ENCODE assay signal across 20 cellular contexts in the genomic region with DNA sequence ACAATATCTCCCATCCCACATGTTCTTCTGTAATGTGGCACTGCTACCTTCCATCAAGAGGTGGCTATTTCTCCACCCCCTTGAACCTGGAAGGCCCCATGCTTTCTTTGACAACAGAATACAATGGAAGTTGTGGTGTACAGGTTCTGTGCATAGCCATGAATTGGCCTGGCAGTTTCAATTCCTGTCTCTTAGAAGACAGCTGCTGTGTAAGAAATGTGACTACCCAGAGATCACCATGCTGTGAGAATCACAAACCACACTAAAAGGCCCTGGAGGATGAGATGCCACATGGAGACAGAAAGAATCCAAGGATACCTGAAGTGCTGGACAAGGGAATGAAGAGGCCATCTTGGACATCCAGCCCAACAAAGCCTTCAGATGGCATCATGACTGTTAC. TPM values are rescaled to one million over a fixed set of nuclear protein-coding genes. Genes with fewer than 3 reads are reported as not detected.
DNase-seq lines count a peak whose midpoint lies in the region; ATAC-seq and TF ChIP-seq lines count a peak whose summit lies in the region.
"Had no signal": no experiment of that assay in that cellular context is flagged by ENCODE, and none has a peak within 500 bp of the region (broad histone marks: within the 10 kb centered on the region; RNA-seq: fewer than 3 reads in every experiment).

No MANE protein-coding gene starts in this region.

- peaks cover 5% of the 10 kb centered on the region for H3K27me3 Mint-ChIP-seq in CD4-positive, alpha-beta T cell
- H3K27me3 Mint-ChIP-seq: activated naive CD8-positive, alpha-beta T cell treated with anti-CD3 and anti-CD28 coated beads for 36 hours; type B pancreatic cell had no signal

- peak; percentile 56 for ATAC-seq in GM18907 (IDR thresholded peaks at IDR 0.05; ENCODE audit: unreplicated experiment)
- peak; percentile 41 for ATAC-seq in HG02571 (IDR thresholded peaks at IDR 0.05; ENCODE audit: unreplicated experiment)
- peak; percentile 52 for ATAC-seq in HG03378 (IDR thresholded peaks at IDR 0.05; ENCODE audit: unreplicated experiment)
- ATAC-seq in CD4-positive, alpha-beta T cell (ENCODE audit: poor library complexity), result no peak
- ATAC-seq in left lobe of liver, result no peak

- no peaks in the 10 kb centered on the region for H3K9me3 ChIP-seq in CD4-positive, alpha-beta T cell (ENCODE audit: control insufficient read depth, low read length)

- H3K27me3 ChIP-seq in CD4-positive, alpha-beta T cell (ENCODE audit: control insufficient read depth, insufficient read depth, low read length), result no peaks in the 10 kb centered on the region

- intact Hi-C loops in CD4-positive, alpha-beta T cell (cut with DNase I, micrococcal nuclease), result no loop called here

- no peak overlapping the region for H3K4me3 Mint-ChIP-seq in CD4-positive, alpha-beta T cell
- H3K4me3 Mint-ChIP-seq: activated naive CD8-positive, alpha-beta T cell treated with anti-CD3 and anti-CD28 coated beads for 36 hours; HFFc6; nephron progenitor cell; T-helper 1 cell treated with Interleukin-12 subunit alpha and Interleukin-12 subunit beta and Interleukin-4 antibody, amounts not matched to agents 30 μg/mL and 1 μg/mL, for 36 hours; type B pancreatic cell had no signal

- no peaks in the 10 kb centered on the region for H3K4me1 Mint-ChIP-seq in CD4-positive, alpha-beta T cell (ENCODE audit: low read depth)
- H3K4me1 Mint-ChIP-seq: nephron progenitor cell had no signal

- TF ChIP-seq CTCF in CD4-positive, alpha-beta T cell (IDR thresholded peaks at IDR 0.05), result no peak

- H3K36me3 Mint-ChIP-seq in CD4-positive, alpha-beta T cell (ENCODE audit: low read depth), result no peaks in the 10 kb centered on the region
- H3K36me3 Mint-ChIP-seq: activated naive CD8-positive, alpha-beta T cell treated with anti-CD3 and anti-CD28 coated beads for 36 hours; type B pancreatic cell had no signal

- POLR2A ChIA-PET in CD4-positive, alpha-beta T cell (lab: Charles Lee), result no interaction called here

- CTCF ChIA-PET in CD4-positive, alpha-beta T cell (lab: Charles Lee), result no interaction called here

- DNase-seq in myocyte (ENCODE audit: low read depth) (peak; percentile 19), NCI-H774 (lab: John Stamatoyannopoulos, UW) (no peak), activated gamma-delta T cell treated with Interleukin-2 at 50 U/mL for 16 hours (no peak), left lobe of liver (ENCODE audit: low spot score) (no peak)
- no peak for DNase-seq in CD4-positive, alpha-beta T cell
- DNase-seq: activated CD4-positive, alpha-beta T cell treated with anti-CD3 and anti-CD28 coated beads for 4 hours; activated naive CD8-positive, alpha-beta T cell treated with anti-CD3 and anti-CD28 coated beads for 36 hours; activated T-cell treated with anti-CD3 and anti-CD28 coated beads for 4 hours; C1 segment of cervical spinal cord; HFFc6; KBM-7; NCI-H187; NCI-H526; nephron progenitor cell; retina had no signal

- H3K9me3 Mint-ChIP-seq in CD4-positive, alpha-beta T cell, result no peaks in the 10 kb centered on the region
- H3K9me3 Mint-ChIP-seq: activated naive CD8-positive, alpha-beta T cell treated with anti-CD3 and anti-CD28 coated beads for 36 hours; HFFc6; nephron progenitor cell; T-helper 1 cell treated with Interleukin-12 subunit alpha and Interleukin-12 subunit beta and Interleukin-4 antibody, amounts not matched to agents 30 μg/mL and 1 μg/mL, for 36 hours had no signal

- no peak overlapping the region for H3K27ac Mint-ChIP-seq in CD4-positive, alpha-beta T cell
- H3K27ac Mint-ChIP-seq: activated naive CD8-positive, alpha-beta T cell treated with anti-CD3 and anti-CD28 coated beads for 36 hours; HFFc6; nephron progenitor cell; T-helper 1 cell treated with Interleukin-12 subunit alpha and Interleukin-12 subunit beta and Interleukin-4 antibody, amounts not matched to agents 30 μg/mL and 1 μg/mL, for 36 hours; type B pancreatic cell had no signal

- no peak overlapping the region for H3K27ac ChIP-seq in CD4-positive, alpha-beta T cell (ENCODE audit: low read depth, low read length)

RNA-seq across cellular contexts. Expression of gene EHBP1, which starts 47.8 kb away (rescaled TPM):
- 27.6 and 30.0 TPM in 2 replicates for total RNA-seq in myocyte
- polyA plus RNA-seq in myocyte (2012), result 20.1 TPM
- 10 to 100 TPM; 21.4 to 22.3 TPM for total RNA-seq in CD4-positive, alpha-beta T cell
- 50.0 TPM for total RNA-seq in left lobe of liver

Comparison
In these comparisons a context has a peak if more than half of its experiments do, and no peak if none do; other contexts are left out.
1. ATAC-seq: peak in GM18907 (single experiment), HG02571 (single experiment) and HG03378 (single experiment); none in CD4-positive, alpha-beta T cell (single experiment) and left lobe of liver (single experiment).